ENCODE assay signal across 1 cellular context in genomic region chr5:155651-156410, GRCh38.
TF ChIP-seq lines count a peak whose summit lies in the region.

No MANE protein-coding gene starts in this region.

TF ChIP-seq in GM23338, 12 proteins besides CTCF, POLR2A, EP300 and RAD21 (continued from another document):
- no peak for TF ChIP-seq ZNF462 (CRISPR knock-in tag; IDR thresholded peaks at IDR 0.05)
- no peak for TF ChIP-seq EZH2phosphoT487 (IDR thresholded peaks at IDR 0.05; ENCODE audit: unreplicated experiment)
- TF ChIP-seq JUNB (IDR thresholded peaks at IDR 0.05; ENCODE audit: unreplicated experiment): no peak
- TF ChIP-seq ZNF114 (CRISPR knock-in tag; IDR thresholded peaks at IDR 0.05): no peak
- TF ChIP-seq POLR2AphosphoS5 (IDR thresholded peaks at IDR 0.05; ENCODE audit: low read depth): no peak
- TF ChIP-seq ZNF331 (CRISPR knock-in tag; IDR thresholded peaks at IDR 0.05; ENCODE audit: low read depth): no peak
- no peak for TF ChIP-seq CREB1 (CRISPR knock-in tag; IDR thresholded peaks at IDR 0.05; ENCODE audit: low read depth)
- no peak for TF ChIP-seq NANOG (IDR thresholded peaks at IDR 0.05; ENCODE audit: borderline replicate concordance)
